In genomic region chr4:185518069-185518468, GRCh38 we compare ENCODE assay signal across 24 cellular contexts. TPM values are rescaled to one million over a fixed set of nuclear protein-coding genes. Genes with fewer than 3 reads are reported as not detected.
"Had no signal": no experiment of that assay in that cellular context is flagged by ENCODE, and none has a peak within 500 bp of the region (broad histone marks: within the 10 kb centered on the region; RNA-seq: fewer than 3 reads in every experiment).

No MANE protein-coding gene starts in this region.

- H3K4me3 ChIP-seq: MG63, SJCRH30 had no signal

- H3K27me3 ChIP-seq: MG63, SJCRH30 had no signal

- H3K9me3 ChIP-seq: MG63, SJCRH30 had no signal

- ATAC-seq: activated naive CD4-positive, alpha-beta T cell treated with anti-CD3 and anti-CD28 coated beads, Interleukin-2, amount 50 U/mL, for 72 hours; activated naive CD8-positive, alpha-beta T cell treated with anti-CD3 and anti-CD28 coated beads, Interleukin-2, amount 50 U/mL, for 24 hours; activated T-cell treated with anti-CD3 and anti-CD28 coated beads, Interleukin-2, amount 50 U/mL, for 4 hours; Panc1; WTC11 had no signal

- H3K36me3 ChIP-seq: MG63 had no signal

- DNase-seq: activated CD4-positive, alpha-beta T cell treated with anti-CD3 and anti-CD28 coated beads for 48 hours; activated CD4-positive, alpha-beta T cell treated with anti-CD3 and anti-CD28 coated beads, Interleukin-2, amount 50 U/mL, for 48 hours; activated CD4-positive, CD25-positive, alpha-beta regulatory T cell treated with anti-CD3 and anti-CD28 coated beads, Interleukin-2, amount 50 U/mL, for 72 hours; activated CD8-positive, alpha-beta memory T cell treated with anti-CD3 and anti-CD28 coated beads for 24 hours; activated effector memory CD4-positive, alpha-beta T cell treated with anti-CD3 and anti-CD28 coated beads, Interleukin-2, amount 50 U/mL, for 16 hours; activated naive CD4-positive, alpha-beta T cell treated with Interleukin-2 at 50 U/mL for 16 hours; activated naive CD8-positive, alpha-beta T cell treated with anti-CD3 and anti-CD28 coated beads, Interleukin-2, amount 50 U/mL, for 24 hours; activated T-cell treated with anti-CD3 and anti-CD28 coated beads, Interleukin-2, amount 50 U/mL, for 4 hours; amniotic stem cell; MG63; NCI-H1105 treated with DMSO at 0.1 percent for 48 hours; NCI-H1436 treated with DMSO at 0.1 percent for 48 hours; NCI-H187; NCI-H2081; NCI-H510A treated with DMSO at 0.1 percent for 48 hours; NK-92 treated with Interleukin-12 subunit alpha and Interleukin-12 subunit beta, amount 100 ng/mL, for 24 hours; OCI-M1; Right ventricle myocardium superior; RPMI8226; SJCRH30 had no signal

- H3K27ac ChIP-seq: SJCRH30 had no signal

- FAIRE-seq: astrocyte had no signal

RNA-seq across cellular contexts. Expression of gene PDLIM3, which starts 17.2 kb away (rescaled TPM):
- total RNA-seq: activated T-cell treated with anti-CD3 and anti-CD28 coated beads, Interleukin-2, amount 50 U/mL, for 4 hours had no signal

RNA-seq across cellular contexts. Expression of gene CCDC110, which starts 46.5 kb away (rescaled TPM):
- total RNA-seq: activated T-cell treated with anti-CD3 and anti-CD28 coated beads, Interleukin-2, amount 50 U/mL, for 4 hours; SJCRH30 had no signal
